13 cellular contexts compared by ENCODE assay signal in genomic region chr10:114131094-114131493, GRCh38. TPM values are rescaled to one million over a fixed set of nuclear protein-coding genes. Genes with fewer than 3 reads are reported as not detected.
DNase-seq lines count a peak whose midpoint lies in the region; ATAC-seq and TF ChIP-seq lines count a peak whose summit lies in the region.
"Had no signal": no experiment of that assay in that cellular context is flagged by ENCODE, and none has a peak within 500 bp of the region (broad histone marks: within the 10 kb centered on the region; RNA-seq: fewer than 3 reads in every experiment).

No MANE protein-coding gene starts in this region.

- H4K20me1 ChIP-seq in DOHH2 (ENCODE audit: control insufficient read depth, insufficient read depth, low read depth, low read length) (0 out of 2 replicates have a peak, but pooled peaks cover 3% of the 10 kb centered on the region), OCI-LY7 (ENCODE audit: insufficient read depth, low read length) (0 out of 2 replicates have a peak, but pooled peaks cover 4% of the 10 kb centered on the region)

- H3K27me3 Mint-ChIP-seq in osteocyte (ENCODE audit: unreplicated experiment), result no peaks in the 10 kb centered on the region
- H3K27me3 Mint-ChIP-seq: T-helper 17 cell had no signal

- CTCF ChIA-PET in OCI-LY7 (lab: Charles Lee; ENCODE audit: unreplicated experiment), result no interaction called here

- ATAC-seq in GM19324 (IDR thresholded peaks at IDR 0.05; ENCODE audit: low FRiP score, unreplicated experiment), result peak; percentile 65
- ATAC-seq in HG02973 (IDR thresholded peaks at IDR 0.05; ENCODE audit: unreplicated experiment), result peak; percentile 87
- ATAC-seq in HG03521 (IDR thresholded peaks at IDR 0.05; ENCODE audit: unreplicated experiment), result no peak
- ATAC-seq: T-helper 17 cell had no signal

- POLR2A ChIA-PET in OCI-LY7 (lab: Charles Lee), result interaction anchor here (0.6 to 1.4 kb wide), 2 partner anchors 11 to 234 kb away, joined by 3 to 4 read pairs; no protein-coding TSS in a partner anchor

- H2AFZ ChIP-seq in OCI-LY7 (ENCODE audit: low read length), result no peak overlapping the region

- no peaks in the 10 kb centered on the region for H3K79me2 ChIP-seq in DOHH2 (ENCODE audit: control insufficient read depth, low read length)
- H3K79me2 ChIP-seq in OCI-LY7 (ENCODE audit: insufficient read depth, low read depth, low read length), result no peaks in the 10 kb centered on the region

- no peak overlapping the region for H3K4me3 Mint-ChIP-seq in osteocyte (ENCODE audit: unreplicated experiment)
- H3K4me3 Mint-ChIP-seq: nephron, T-helper 17 cell had no signal

- H3K27ac ChIP-seq in DOHH2 (ENCODE audit: low read depth, low read length) (no peak overlapping the region), OCI-LY7 (ENCODE audit: low read depth, low read length, poor library complexity, severe bottlenecking) (no peak overlapping the region)

- no peak overlapping the region for H3K27ac Mint-ChIP-seq in osteocyte (ENCODE audit: unreplicated experiment)
- H3K27ac Mint-ChIP-seq: nephron, T-helper 17 cell had no signal

- no peaks in the 10 kb centered on the region for H3K27me3 ChIP-seq in DOHH2 (ENCODE audit: control insufficient read depth, low read length)
- H3K27me3 ChIP-seq: spleen had no signal

- H3K4me1 ChIP-seq in DOHH2 (ENCODE audit: control insufficient read depth, low read length), result peaks cover 8% of the 10 kb centered on the region
- H3K4me1 ChIP-seq in OCI-LY7 (ENCODE audit: insufficient read depth, low read length, poor library complexity, severe bottlenecking), result peaks cover 8% of the 10 kb centered on the region

- 0 out of 2 replicates have a peak, but pooled peaks cover 2% of the 10 kb centered on the region for H3F3A ChIP-seq in DOHH2 (ENCODE audit: control insufficient read depth, insufficient read depth)

- H3K9me3 Mint-ChIP-seq in osteocyte (ENCODE audit: unreplicated experiment), result no peaks in the 10 kb centered on the region
- H3K9me3 Mint-ChIP-seq: nephron had no signal

- BruUV-seq in OCI-LY7 (replicated peaks; lab: Mats Ljungman, UMichigan), result no TSS peak

- H3K4me1 Mint-ChIP-seq in osteocyte (ENCODE audit: unreplicated experiment), result no peaks in the 10 kb centered on the region
- H3K4me1 Mint-ChIP-seq: nephron had no signal

- DNase-seq in OCI-LY7 (ENCODE audit: low spot score) (peak; percentile 64), islet precursor cell (no peak), osteocyte (ENCODE audit: extremely low spot score, unreplicated experiment) (no peak), midbrain (lab: John Stamatoyannopoulos, UW) (no peak)
- DNase-seq: kidney, NCI-H526 treated with DMSO at 0.1 percent for 48 hours, spleen, T-helper 17 cell had no signal

- H3K9me3 ChIP-seq in DOHH2 (ENCODE audit: control insufficient read depth, insufficient read depth, low read length) (no peaks in the 10 kb centered on the region), OCI-LY7 (ENCODE audit: low read length) (no peaks in the 10 kb centered on the region)
- H3K9me3 ChIP-seq: spleen had no signal

- peaks cover 61% of the 10 kb centered on the region for H3K36me3 Mint-ChIP-seq in osteocyte (ENCODE audit: unreplicated experiment)

- intact Hi-C loops in OCI-LY7 (cut with micrococcal nuclease; ENCODE audit: unreplicated experiment), result no loop called here

- H3K4me2 ChIP-seq in DOHH2 (ENCODE audit: low read length) (peak overlapping the region; percentile 29; the same call in 1 of the 2 replicates), OCI-LY7 (ENCODE audit: low read length) (peak overlapping the region; percentile 29; the same call in 1 of the 2 replicates)

- TF ChIP-seq CTCF in DOHH2 (IDR thresholded peaks at IDR 0.05; ENCODE audit: low read depth, low read length, poor library complexity, severe bottlenecking), result no peak
- no peak for TF ChIP-seq CTCF in OCI-LY7 (conservative IDR thresholded peaks at IDR 0.05; ENCODE audit: low read length)
- TF ChIP-seq CTCF in osteocyte (IDR thresholded peaks at IDR 0.05), result no peak

- H3K4me3 ChIP-seq in DOHH2 (ENCODE audit: low read length) (no peak overlapping the region), OCI-LY7 (ENCODE audit: low read depth, low read length, poor library complexity, severe bottlenecking) (no peak overlapping the region)
- H3K4me3 ChIP-seq: spleen had no signal

- H3K9me2 ChIP-seq in DOHH2 (replicated peaks; ENCODE audit: control insufficient read depth, low read length) (no peaks in the 10 kb centered on the region), OCI-LY7 (ENCODE audit: insufficient read depth, low read length) (no peaks in the 10 kb centered on the region)

- H3K36me3 ChIP-seq in DOHH2 (ENCODE audit: control insufficient read depth, low read length), result no peaks in the 10 kb centered on the region
- peaks cover 30% of the 10 kb centered on the region for H3K36me3 ChIP-seq in OCI-LY7 (ENCODE audit: insufficient read depth, low read length)

RNA-seq across cellular contexts. Expression of gene CCDC186, which starts 42.9 kb away (rescaled TPM):
- total RNA-seq in OCI-LY7 (2014; rRNA removed; shearing (Covaris generic)), result 5.3 and 8.1 TPM in 2 replicates
- total RNA-seq in OCI-LY7 (2022), result 12.6 and 13.1 TPM in 2 replicates
- total RNA-seq in osteocyte, result 18.2 and 23.8 TPM in 2 replicates

RNA-seq across cellular contexts. Expression of gene TDRD1, which starts 48.1 kb away (rescaled TPM):
- not detected in 2 replicates for total RNA-seq in OCI-LY7 (2014; rRNA removed; shearing (Covaris generic))
- not detected in 2 replicates for total RNA-seq in OCI-LY7 (2022)
- total RNA-seq in osteocyte, result not detected in 2 replicates
